In genomic region chr13:74027161-74027779, GRCh38 we compare ENCODE assay signal across 1 cellular context.
A peak's percentile ranks its signal among the peaks of the same experiment; 100 is the strongest.
TF ChIP-seq lines count a peak whose summit lies in the region.

No MANE protein-coding gene starts in this region.

TF ChIP-seq in GM12878, 131 proteins besides CTCF, POLR2A, EP300 and RAD21 (continued from another document):
- TF ChIP-seq ZBTB40 (IDR thresholded peaks at IDR 0.05; ENCODE audit: borderline replicate concordance) (no peak), HDAC6 (IDR thresholded peaks at IDR 0.05; ENCODE audit: unreplicated experiment) (no peak), POLR2AphosphoS5 (IDR thresholded peaks at IDR 0.05; ENCODE audit: low read length) (peak; percentile 39; the same call in 1 of the 2 replicates), PKNOX1 (IDR thresholded peaks at IDR 0.05) (0 out of 2 replicates have a peak, but pooled peaks have one; percentile 14), YBX1 (IDR thresholded peaks at IDR 0.05) (no peak), CHD2 (IDR thresholded peaks at IDR 0.05; ENCODE audit: borderline replicate concordance, low read depth, low read length) (0 out of 2 replicates have a peak, but pooled peaks have one; percentile 2), NR2F1 (conservative IDR thresholded peaks at IDR 0.05) (no peak), MEF2B (IDR thresholded peaks at IDR 0.05; ENCODE audit: partially characterized antibody, poor library complexity, severe bottlenecking) (peak; percentile 7), BCL3 (IDR thresholded peaks at IDR 0.05; ENCODE audit: borderline replicate concordance, insufficient read depth, low read depth, low read length, poor library complexity, severe bottlenecking) (no peak), RCOR1 (conservative IDR thresholded peaks at IDR 0.05; ENCODE audit: low read depth, low read length) (no peak), NR2C1 (IDR thresholded peaks at IDR 0.05) (no peak), NFIC (IDR thresholded peaks at IDR 0.05; ENCODE audit: low read depth, low read length) (peak; percentile 62)
